2 cellular contexts compared by ENCODE assay signal in the genomic region with DNA sequence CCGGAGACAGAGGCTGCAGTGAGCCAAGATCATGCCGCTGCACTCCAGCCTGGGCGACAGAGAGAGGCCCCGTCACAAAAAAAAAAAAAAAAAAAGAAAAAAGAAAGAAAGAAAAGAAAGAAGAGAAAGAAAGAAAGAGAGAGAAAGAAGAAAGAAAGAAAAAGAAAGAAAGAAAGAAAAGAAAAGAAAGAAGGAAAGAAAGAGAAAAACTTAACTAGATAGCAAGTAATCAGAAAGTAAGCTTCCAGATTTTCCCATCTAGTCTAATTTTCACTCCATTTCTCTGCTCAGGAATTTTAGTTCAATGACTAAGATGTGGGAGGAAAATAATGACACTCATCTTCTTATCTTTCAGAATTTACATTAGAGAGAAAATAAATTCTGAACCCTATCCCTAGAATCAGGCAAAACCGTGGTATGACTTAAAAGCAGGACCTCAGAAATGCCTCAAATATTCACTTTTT.
TF ChIP-seq lines count a peak whose summit lies in the region.

No MANE protein-coding gene starts in this region.

TF ChIP-seq in SK-N-SH treated with all-trans-retinoic acid at 6 μM for 48 hours, 23 proteins besides CTCF, POLR2A, EP300 and RAD21 (continued from another document):
- TF ChIP-seq, protein P1, sequence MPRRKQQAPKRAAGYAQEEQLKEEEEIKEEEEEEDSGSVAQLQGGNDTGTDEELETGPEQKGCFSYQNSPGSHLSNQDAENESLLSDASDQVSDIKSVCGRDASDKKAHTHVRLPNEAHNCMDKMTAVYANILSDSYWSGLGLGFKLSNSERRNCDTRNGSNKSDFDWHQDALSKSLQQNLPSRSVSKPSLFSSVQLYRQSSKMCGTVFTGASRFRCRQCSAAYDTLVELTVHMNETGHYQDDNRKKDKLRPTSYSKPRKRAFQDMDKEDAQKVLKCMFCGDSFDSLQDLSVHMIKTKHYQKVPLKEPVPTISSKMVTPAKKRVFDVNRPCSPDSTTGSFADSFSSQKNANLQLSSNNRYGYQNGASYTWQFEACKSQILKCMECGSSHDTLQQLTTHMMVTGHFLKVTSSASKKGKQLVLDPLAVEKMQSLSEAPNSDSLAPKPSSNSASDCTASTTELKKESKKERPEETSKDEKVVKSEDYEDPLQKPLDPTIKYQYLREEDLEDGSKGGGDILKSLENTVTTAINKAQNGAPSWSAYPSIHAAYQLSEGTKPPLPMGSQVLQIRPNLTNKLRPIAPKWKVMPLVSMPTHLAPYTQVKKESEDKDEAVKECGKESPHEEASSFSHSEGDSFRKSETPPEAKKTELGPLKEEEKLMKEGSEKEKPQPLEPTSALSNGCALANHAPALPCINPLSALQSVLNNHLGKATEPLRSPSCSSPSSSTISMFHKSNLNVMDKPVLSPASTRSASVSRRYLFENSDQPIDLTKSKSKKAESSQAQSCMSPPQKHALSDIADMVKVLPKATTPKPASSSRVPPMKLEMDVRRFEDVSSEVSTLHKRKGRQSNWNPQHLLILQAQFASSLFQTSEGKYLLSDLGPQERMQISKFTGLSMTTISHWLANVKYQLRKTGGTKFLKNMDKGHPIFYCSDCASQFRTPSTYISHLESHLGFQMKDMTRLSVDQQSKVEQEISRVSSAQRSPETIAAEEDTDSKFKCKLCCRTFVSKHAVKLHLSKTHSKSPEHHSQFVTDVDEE (CRISPR knock-in tag; IDR thresholded peaks at IDR 0.05), result no peak

TF ChIP-seq in WTC11, 78 proteins besides CTCF, POLR2A, EP300 and RAD21 (continued from another document):
- TF ChIP-seq, protein P2, sequence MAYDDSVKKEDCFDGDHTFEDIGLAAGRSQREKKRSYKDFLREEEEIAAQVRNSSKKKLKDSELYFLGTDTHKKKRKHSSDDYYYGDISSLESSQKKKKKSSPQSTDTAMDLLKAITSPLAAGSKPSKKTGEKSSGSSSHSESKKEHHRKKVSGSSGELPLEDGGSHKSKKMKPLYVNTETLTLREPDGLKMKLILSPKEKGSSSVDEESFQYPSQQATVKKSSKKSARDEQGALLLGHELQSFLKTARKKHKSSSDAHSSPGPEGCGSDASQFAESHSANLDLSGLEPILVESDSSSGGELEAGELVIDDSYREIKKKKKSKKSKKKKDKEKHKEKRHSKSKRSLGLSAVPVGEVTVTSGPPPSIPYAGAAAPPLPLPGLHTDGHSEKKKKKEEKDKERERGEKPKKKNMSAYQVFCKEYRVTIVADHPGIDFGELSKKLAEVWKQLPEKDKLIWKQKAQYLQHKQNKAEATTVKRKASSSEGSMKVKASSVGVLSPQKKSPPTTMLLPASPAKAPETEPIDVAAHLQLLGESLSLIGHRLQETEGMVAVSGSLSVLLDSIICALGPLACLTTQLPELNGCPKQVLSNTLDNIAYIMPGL (CRISPR knock-in tag; IDR thresholded peaks at IDR 0.05), result no peak
- TF ChIP-seq, protein P3, sequence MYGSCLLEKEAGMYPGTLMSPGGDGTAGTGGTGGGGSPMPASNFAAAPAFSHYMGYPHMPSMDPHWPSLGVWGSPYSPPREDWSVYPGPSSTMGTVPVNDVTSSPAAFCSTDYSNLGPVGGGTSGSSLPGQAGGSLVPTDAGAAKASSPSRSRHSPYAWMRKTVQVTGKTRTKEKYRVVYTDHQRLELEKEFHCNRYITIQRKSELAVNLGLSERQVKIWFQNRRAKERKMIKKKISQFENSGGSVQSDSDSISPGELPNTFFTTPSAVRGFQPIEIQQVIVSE (CRISPR knock-in tag; IDR thresholded peaks at IDR 0.05; ENCODE audit: borderline replicate concordance), result no peak
